Comparison of ENCODE assay signal across 14 cellular contexts in genomic region chr17:66386789-66387351, GRCh38.
DNase-seq lines count a peak whose midpoint lies in the region.
"Had no signal": no experiment of that assay in that cellular context is flagged by ENCODE, and none has a peak within 500 bp of the region (broad histone marks: within the 10 kb centered on the region; RNA-seq: fewer than 3 reads in every experiment).

No MANE protein-coding gene starts in this region.

- H3K4me1 ChIP-seq in mucosa of stomach (ENCODE audit: control insufficient read depth, insufficient read depth, low read length): peaks cover 20% of the 10 kb centered on the region

- H3K9ac ChIP-seq in mucosa of stomach (ENCODE audit: low read length): peak overlapping the region; percentile 6

- H3K27me3 ChIP-seq in mucosa of stomach (ENCODE audit: control insufficient read depth, insufficient read depth, low read length): no peaks in the 10 kb centered on the region
- H3K27me3 ChIP-seq: ovary had no signal

- no peaks in the 10 kb centered on the region for H3K36me3 ChIP-seq in mucosa of stomach (ENCODE audit: control insufficient read depth, insufficient read depth, low read length)
- H3K36me3 ChIP-seq: ovary had no signal

- no peaks in the 10 kb centered on the region for H3K9me3 ChIP-seq in mucosa of stomach (ENCODE audit: control insufficient read depth, low read length)
- H3K9me3 ChIP-seq: ovary had no signal

- no peak overlapping the region for H3K4me3 ChIP-seq in mucosa of stomach (ENCODE audit: low read length)
- H3K4me3 ChIP-seq: ovary had no signal

- peak; percentile 54 for DNase-seq in DMS53 treated with DMSO at 0.1 percent for 48 hours (lab: John Stamatoyannopoulos, UW; ENCODE audit: unreplicated experiment)
- DNase-seq in NCI-H1048 (lab: John Stamatoyannopoulos, UW): peak; percentile 26
- DNase-seq in amniotic epithelial cell (ENCODE audit: low read depth): peak; percentile 75
- DNase-seq in NCI-H1105 (lab: John Stamatoyannopoulos, UW): no peak
- DNase-seq in SHP77 treated with DMSO at 0.1 percent for 48 hours (lab: John Stamatoyannopoulos, UW): no peak
- DNase-seq in NCI-H146 (lab: John Stamatoyannopoulos, UW): no peak
- DNase-seq in hepatic stellate cell (ENCODE audit: low spot score): no peak
- DNase-seq: DMS79 treated with DMSO at 0.1 percent for 48 hours; Karpas-422; left cardiac atrium; NCI-H446 treated with DMSO at 0.1 percent for 48 hours; ovary; stimulated activated CD4-positive, alpha-beta T cell treated with anti-CD3 and anti-CD28 coated beads, Interleukin-4, amount 100 ng/mL, for 24 hours had no signal

Comparison
In these comparisons a context has a peak if more than half of its experiments do, and no peak if none do; other contexts are left out.
1. DNase-seq: peak in DMS53 treated with DMSO at 0.1 percent for 48 hours (single experiment), NCI-H1048 (single experiment) and amniotic epithelial cell (single experiment); none in NCI-H1105 (single experiment), SHP77 treated with DMSO at 0.1 percent for 48 hours (single experiment), NCI-H146 (single experiment) and hepatic stellate cell (single experiment).